Comparison of ENCODE assay signal across 17 cellular contexts in the genomic region with DNA sequence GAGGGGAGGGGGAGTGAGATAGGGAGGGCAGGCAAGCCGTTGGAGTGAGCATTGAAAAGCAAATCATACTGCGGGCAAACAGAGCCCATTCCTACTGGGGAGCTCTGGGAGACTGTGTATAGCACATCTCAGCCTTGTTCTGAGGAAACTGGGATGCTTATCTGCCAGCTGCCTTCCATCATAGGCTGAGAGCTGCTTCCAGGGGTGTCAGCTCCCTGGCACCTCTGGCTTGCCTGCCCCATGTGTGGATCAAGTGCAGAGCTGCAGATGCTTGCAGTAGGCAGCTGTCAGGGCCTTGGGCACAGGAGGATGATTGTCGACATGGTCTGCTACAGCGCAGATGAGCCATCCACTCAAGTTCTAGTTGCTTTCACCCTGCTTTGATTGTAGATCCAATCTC.
A peak's percentile ranks its signal among the peaks of the same experiment; 100 is the strongest.
DNase-seq lines count a peak whose midpoint lies in the region; TF ChIP-seq lines count a peak whose summit lies in the region.
"Had no signal": no experiment of that assay in that cellular context is flagged by ENCODE, and none has a peak within 500 bp of the region (broad histone marks: within the 10 kb centered on the region; RNA-seq: fewer than 3 reads in every experiment).

No MANE protein-coding gene starts in this region.

- no peak overlapping the region for H3K4me3 Mint-ChIP-seq in activated CD4-positive, alpha-beta T cell treated with anti-CD3 and anti-CD28 coated beads, Interleukin-2, amount 10 ng/mL, durations not matched to agents 24 days and 14 days
- no peak overlapping the region for H3K4me3 Mint-ChIP-seq in endodermal cell
- H3K4me3 Mint-ChIP-seq: CD4-positive, alpha-beta memory T cell; H9 had no signal

- H3K4me3 ChIP-seq in endodermal cell (ENCODE audit: low read length) (no peak overlapping the region), spleen (no peak overlapping the region)
- H3K4me3 ChIP-seq in effector memory CD4-positive, alpha-beta T cell (ENCODE audit: insufficient read depth, low read depth, low read length, poor library complexity, severe bottlenecking): no peak overlapping the region
- H3K4me3 ChIP-seq: A549 had no signal

- no peaks in the 10 kb centered on the region for H3K9me3 ChIP-seq in endodermal cell (ENCODE audit: control insufficient read depth, low read length)
- H3K9me3 ChIP-seq in spleen: no peaks in the 10 kb centered on the region
- no peaks in the 10 kb centered on the region for H3K9me3 ChIP-seq in effector memory CD4-positive, alpha-beta T cell (ENCODE audit: control insufficient read depth, low read length)
- H3K9me3 ChIP-seq: A549 had no signal

- TF ChIP-seq CTCF in endodermal cell (conservative IDR thresholded peaks at IDR 0.05) (no peak), spleen (IDR thresholded peaks at IDR 0.05 in 8 of 11, conservative IDR thresholded peaks at IDR 0.05 in 3 of 11) (no peak)

- no peak for TF ChIP-seq POLR2A in spleen (IDR thresholded peaks at IDR 0.05)

- H3K9me3 Mint-ChIP-seq in activated CD4-positive, alpha-beta T cell treated with anti-CD3 and anti-CD28 coated beads, Interleukin-2, amount 10 ng/mL, durations not matched to agents 24 days and 14 days: no peaks in the 10 kb centered on the region
- H3K9me3 Mint-ChIP-seq in endodermal cell: no peaks in the 10 kb centered on the region
- H3K9me3 Mint-ChIP-seq: CD4-positive, alpha-beta memory T cell; H9 had no signal

- no peaks in the 10 kb centered on the region for H3K27me3 Mint-ChIP-seq in activated CD4-positive, alpha-beta T cell treated with anti-CD3 and anti-CD28 coated beads, Interleukin-2, amount 10 ng/mL, durations not matched to agents 24 days and 14 days
- H3K27me3 Mint-ChIP-seq in endodermal cell (ENCODE audit: insufficient read depth): no peaks in the 10 kb centered on the region

- DNase-seq in activated CD4-positive, alpha-beta T cell treated with anti-CD3 and anti-CD28 coated beads, Interleukin-2, amount 10 ng/mL, durations not matched to agents 24 days and 14 days: peak; percentile 41
- no peak for DNase-seq in activated CD4-positive, alpha-beta T cell treated with anti-CD3 and anti-CD28 coated beads for 4 hours
- DNase-seq in endodermal cell (peak; percentile 31), spleen (peak; percentile 39), HuH-7 (ENCODE audit: low spot score) (no peak)
- no peak for DNase-seq in effector memory CD4-positive, alpha-beta T cell
- DNase-seq: 8988T; ACHN; AML-193; C1 segment of cervical spinal cord; Calu3; CD4-positive, alpha-beta memory T cell; COR-L47; DMS153; DND-41; H9 had no signal

- no peak overlapping the region for H3K9ac ChIP-seq in endodermal cell (ENCODE audit: extremely low read depth, low read length, poor library complexity, severe bottlenecking)

- H3K27ac ChIP-seq in endodermal cell (ENCODE audit: low read depth, low read length) (no peak overlapping the region), spleen (no peak overlapping the region)
- H3K27ac ChIP-seq in effector memory CD4-positive, alpha-beta T cell (ENCODE audit: insufficient read depth, low read length, poor library complexity, severe bottlenecking): no peak overlapping the region
- H3K27ac ChIP-seq: A549 had no signal

- no peaks in the 10 kb centered on the region for H3K27me3 ChIP-seq in endodermal cell (ENCODE audit: control insufficient read depth, insufficient read depth, low read length, poor library complexity, severe bottlenecking)
- H3K27me3 ChIP-seq in spleen (replicated peaks in 1 of 7): peaks cover 0 to 5% (median 0%) of the 10 kb centered on the region in 7 donors
- no peaks in the 10 kb centered on the region for H3K27me3 ChIP-seq in effector memory CD4-positive, alpha-beta T cell (replicated peaks; ENCODE audit: control insufficient read depth, insufficient read depth, low read length, poor library complexity, severe bottlenecking)

- H3K4me1 ChIP-seq in endodermal cell (ENCODE audit: control insufficient read depth, insufficient read depth, low read length) (no peaks in the 10 kb centered on the region), spleen (peaks cover 0 to 13% (median 0%) of the 10 kb centered on the region in 6 donors)
- no peaks in the 10 kb centered on the region for H3K4me1 ChIP-seq in effector memory CD4-positive, alpha-beta T cell (ENCODE audit: control insufficient read depth, insufficient read depth, low read length, poor library complexity, severe bottlenecking)
- H3K4me1 ChIP-seq: A549 had no signal

- H3K27ac Mint-ChIP-seq in activated CD4-positive, alpha-beta T cell treated with anti-CD3 and anti-CD28 coated beads, Interleukin-2, amount 10 ng/mL, durations not matched to agents 24 days and 14 days: no peak overlapping the region
- no peak overlapping the region for H3K27ac Mint-ChIP-seq in endodermal cell
- H3K27ac Mint-ChIP-seq: CD4-positive, alpha-beta memory T cell had no signal

- no peaks in the 10 kb centered on the region for H3K4me1 Mint-ChIP-seq in activated CD4-positive, alpha-beta T cell treated with anti-CD3 and anti-CD28 coated beads, Interleukin-2, amount 10 ng/mL, durations not matched to agents 24 days and 14 days
- H3K4me1 Mint-ChIP-seq in endodermal cell: no peaks in the 10 kb centered on the region
- H3K4me1 Mint-ChIP-seq: CD4-positive, alpha-beta memory T cell had no signal

- H3K36me3 ChIP-seq in endodermal cell (ENCODE audit: control insufficient read depth, insufficient read depth, low read length) (no peaks in the 10 kb centered on the region), spleen (no peaks in the 10 kb centered on the region)
- no peaks in the 10 kb centered on the region for H3K36me3 ChIP-seq in effector memory CD4-positive, alpha-beta T cell (ENCODE audit: control insufficient read depth, insufficient read depth, low read length)

- intact Hi-C loops in activated CD4-positive, alpha-beta T cell treated with anti-CD3 and anti-CD28 coated beads, Interleukin-2, amount 10 ng/mL, durations not matched to agents 24 days and 14 days (cut with micrococcal nuclease): no loop called here
- intact Hi-C loops in spleen (cut with DNase I; ENCODE audit: low total_unique reads): no loop called here

- H3K36me3 Mint-ChIP-seq in activated CD4-positive, alpha-beta T cell treated with anti-CD3 and anti-CD28 coated beads, Interleukin-2, amount 10 ng/mL, durations not matched to agents 24 days and 14 days (ENCODE audit: low read depth): no peaks in the 10 kb centered on the region
- no peaks in the 10 kb centered on the region for H3K36me3 Mint-ChIP-seq in endodermal cell (ENCODE audit: low read depth)
- H3K36me3 Mint-ChIP-seq: CD4-positive, alpha-beta memory T cell had no signal

- 59 to 73% methylated on average over 4 of the region's 4 CpGs for WGBS in endodermal cell (ENCODE audit: insufficient coverage in 1 of 2, insufficient read length in 1 of 2), 2 experiments
- whole genome bisulfite sequencing in spleen, 5 donors: 61 to 80% (median 77%) methylated on average over 4 of the region's 4 CpGs

Comparison
In these comparisons a context has a peak if more than half of its experiments do, and no peak if none do; other contexts are left out.
1. DNase-seq: peak in activated CD4-positive, alpha-beta T cell treated with anti-CD3 and anti-CD28 coated beads, Interleukin-2, amount 10 ng/mL, durations not matched to agents 24 days and 14 days (single experiment), endodermal cell (single experiment) and spleen (single experiment); none in activated CD4-positive, alpha-beta T cell treated with anti-CD3 and anti-CD28 coated beads for 4 hours (0 of 2), effector memory CD4-positive, alpha-beta T cell (0 of 3) and HuH-7 (single experiment).